Comparison of ENCODE assay signal across 8 cellular contexts in genomic region chr5:179805529-179806249, GRCh38. TPM values are rescaled to one million over a fixed set of nuclear protein-coding genes. Genes with fewer than 3 reads are reported as not detected.
DNase-seq lines count a peak whose midpoint lies in the region; ATAC-seq and TF ChIP-seq lines count a peak whose summit lies in the region.

No MANE protein-coding gene starts in this region.

- no peaks in the 10 kb centered on the region for H3K36me3 ChIP-seq in breast epithelium

- no peaks in the 10 kb centered on the region for H3K9me3 Mint-ChIP-seq in activated CD4-positive, alpha-beta T cell treated with anti-CD3 and anti-CD28 coated beads, Interleukin-2, amount 10 ng/mL, durations not matched to agents 24 days and 14 days
- H3K9me3 Mint-ChIP-seq in stimulated activated naive CD8-positive, alpha-beta T cell treated with anti-CD3 and anti-CD28 coated beads, Interleukin-15, amount 100 ng/mL, for 72 hours, result no peaks in the 10 kb centered on the region

- peak overlapping the region; percentile 94 to 97 for H3K27ac ChIP-seq in breast epithelium

- TF ChIP-seq CTCF in breast epithelium (IDR thresholded peaks at IDR 0.05), result no peak

- H3K36me3 Mint-ChIP-seq in activated CD4-positive, alpha-beta T cell treated with anti-CD3 and anti-CD28 coated beads, Interleukin-2, amount 10 ng/mL, durations not matched to agents 24 days and 14 days (ENCODE audit: low read depth), result peaks cover 9% of the 10 kb centered on the region

- peak; percentile 13 for ATAC-seq in HG02610 (IDR thresholded peaks at IDR 0.05; ENCODE audit: unreplicated experiment)
- ATAC-seq in stimulated activated naive CD8-positive, alpha-beta T cell treated with anti-CD3 and anti-CD28 coated beads, Interleukin-15, amount 100 ng/mL, for 72 hours, result peak; percentile 31

- intact Hi-C loops in activated CD4-positive, alpha-beta T cell treated with anti-CD3 and anti-CD28 coated beads, Interleukin-2, amount 10 ng/mL, durations not matched to agents 24 days and 14 days (cut with micrococcal nuclease), result loop anchor here (2.0 to 5.0 kb wide), 2 partner anchors 101 to 108 kb away; partner anchors contain the start of genes CANX and TBC1D9B
- intact Hi-C loops in breast epithelium (cut with DNase I; ENCODE audit: low total_unique reads), result no loop called here

- H3K27me3 ChIP-seq in breast epithelium, result no peaks in the 10 kb centered on the region

- H3K4me3 ChIP-seq in breast epithelium, result peak overlapping the region; percentile 89 to 92 (median 91)

- H3K27ac Mint-ChIP-seq in activated CD4-positive, alpha-beta T cell treated with anti-CD3 and anti-CD28 coated beads, Interleukin-2, amount 10 ng/mL, durations not matched to agents 24 days and 14 days, result peak overlapping the region; percentile 89
- H3K27ac Mint-ChIP-seq in stimulated activated naive CD8-positive, alpha-beta T cell treated with anti-CD3 and anti-CD28 coated beads, Interleukin-15, amount 100 ng/mL, for 72 hours, result peak overlapping the region; percentile 78 to 92

- peaks cover 32% of the 10 kb centered on the region for H3K4me1 Mint-ChIP-seq in activated CD4-positive, alpha-beta T cell treated with anti-CD3 and anti-CD28 coated beads, Interleukin-2, amount 10 ng/mL, durations not matched to agents 24 days and 14 days
- H3K4me1 Mint-ChIP-seq in stimulated activated naive CD8-positive, alpha-beta T cell treated with anti-CD3 and anti-CD28 coated beads, Interleukin-15, amount 100 ng/mL, for 72 hours, result peaks cover 51% of the 10 kb centered on the region

- TF ChIP-seq POLR2A in breast epithelium (IDR thresholded peaks at IDR 0.05), result no peak

- H3K4me3 Mint-ChIP-seq in activated CD4-positive, alpha-beta T cell treated with anti-CD3 and anti-CD28 coated beads, Interleukin-2, amount 10 ng/mL, durations not matched to agents 24 days and 14 days, result peak overlapping the region; percentile 90
- H3K4me3 Mint-ChIP-seq in stimulated activated naive CD8-positive, alpha-beta T cell treated with anti-CD3 and anti-CD28 coated beads, Interleukin-15, amount 100 ng/mL, for 72 hours, result peak overlapping the region; percentile 96 to 99

- H3K9me3 ChIP-seq in breast epithelium, result no peaks in the 10 kb centered on the region

- no peaks in the 10 kb centered on the region for H3K27me3 Mint-ChIP-seq in activated CD4-positive, alpha-beta T cell treated with anti-CD3 and anti-CD28 coated beads, Interleukin-2, amount 10 ng/mL, durations not matched to agents 24 days and 14 days
- no peaks in the 10 kb centered on the region for H3K27me3 Mint-ChIP-seq in stimulated activated naive CD8-positive, alpha-beta T cell treated with anti-CD3 and anti-CD28 coated beads, Interleukin-15, amount 100 ng/mL, for 72 hours

- H3K4me1 ChIP-seq in breast epithelium, result peaks cover 9 to 31% of the 10 kb centered on the region in 2 donors

- peak; percentile 85 for DNase-seq in activated CD4-positive, alpha-beta T cell treated with anti-CD3 and anti-CD28 coated beads, Interleukin-2, amount 10 ng/mL, durations not matched to agents 24 days and 14 days
- no peak for DNase-seq in activated CD4-positive, alpha-beta T cell treated with anti-CD3 and anti-CD28 coated beads for 1 hour
- DNase-seq in NOMO-1 treated with DMSO at 0.1 percent for 48 hours (lab: John Stamatoyannopoulos, UW; ENCODE audit: unreplicated experiment) (peak; percentile 16), breast epithelium (ENCODE audit: low spot score in 2 of 2) (no peak), left kidney (ENCODE audit: low read depth, low spot score) (peak; percentile 75), middle frontal gyrus (ENCODE audit: extremely low spot score, low spot score) (no peak)
- DNase-seq in stimulated activated naive CD8-positive, alpha-beta T cell treated with anti-CD3 and anti-CD28 coated beads, Interleukin-15, amount 100 ng/mL, for 72 hours, result peak; percentile 37 to 61

RNA-seq across cellular contexts. Expression of gene MGAT4B, which starts 1.0 kb away (rescaled TPM):
- total RNA-seq in activated CD4-positive, alpha-beta T cell treated with anti-CD3 and anti-CD28 coated beads, Interleukin-2, amount 10 ng/mL, durations not matched to agents 24 days and 14 days, result 126 and 134 TPM in 2 replicates
- total RNA-seq in breast epithelium, result 10 to 100 TPM; 43.0 to 73.7 (median 54.6) TPM

RNA-seq across cellular contexts. Expression of gene LTC4S, which starts 11.9 kb away (rescaled TPM):
- total RNA-seq in activated CD4-positive, alpha-beta T cell treated with anti-CD3 and anti-CD28 coated beads, Interleukin-2, amount 10 ng/mL, durations not matched to agents 24 days and 14 days, result 0.88 and 1.6 TPM in 2 replicates
- total RNA-seq in breast epithelium, result 1 to 10 TPM; 3.8 to 8.8 (median 6.7) TPM

RNA-seq across cellular contexts. Expression of gene SQSTM1, which starts 15.0 kb away (rescaled TPM):
- 177 and 183 TPM in 2 replicates for total RNA-seq in activated CD4-positive, alpha-beta T cell treated with anti-CD3 and anti-CD28 coated beads, Interleukin-2, amount 10 ng/mL, durations not matched to agents 24 days and 14 days
- 100 to 1,000 TPM; 407 to 695 (median 462) TPM for total RNA-seq in breast epithelium

RNA-seq across cellular contexts. Expression of gene MRNIP, which starts 52.9 kb away (rescaled TPM):
- 27.6 and 27.8 TPM in 2 replicates for total RNA-seq in activated CD4-positive, alpha-beta T cell treated with anti-CD3 and anti-CD28 coated beads, Interleukin-2, amount 10 ng/mL, durations not matched to agents 24 days and 14 days
- 10 to 100 TPM; 32.3 to 67.2 (median 48.8) TPM for total RNA-seq in breast epithelium

Comparison
In these comparisons a context has a peak if more than half of its experiments do, and no peak if none do; other contexts are left out.
1. DNase-seq: peak in activated CD4-positive, alpha-beta T cell treated with anti-CD3 and anti-CD28 coated beads, Interleukin-2, amount 10 ng/mL, durations not matched to agents 24 days and 14 days (single experiment), NOMO-1 treated with DMSO at 0.1 percent for 48 hours (single experiment), left kidney (single experiment) and stimulated activated naive CD8-positive, alpha-beta T cell treated with anti-CD3 and anti-CD28 coated beads, Interleukin-15, amount 100 ng/mL, for 72 hours (2 of 2); none in activated CD4-positive, alpha-beta T cell treated with anti-CD3 and anti-CD28 coated beads for 1 hour (single experiment), breast epithelium (0 of 2) and middle frontal gyrus (single experiment).